24 cellular contexts compared by ENCODE assay signal in genomic region chr5:83527722-83528438, GRCh38. TPM values are rescaled to one million over a fixed set of nuclear protein-coding genes. Genes with fewer than 3 reads are reported as not detected.
DNase-seq lines count a peak whose midpoint lies in the region; ATAC-seq, FAIRE-seq and TF ChIP-seq lines count a peak whose summit lies in the region.
"Had no signal": no experiment of that assay in that cellular context is flagged by ENCODE, and none has a peak within 500 bp of the region (broad histone marks: within the 10 kb centered on the region; RNA-seq: fewer than 3 reads in every experiment).

No MANE protein-coding gene starts in this region.

- in situ Hi-C loops in K562 (cut with MboI): no loop called here

- intact Hi-C loops in K562 (cut with micrococcal nuclease) (no loop called here), uterus (cut with DNase I; ENCODE audit: low total_unique reads) (no loop called here)

- H3K27ac ChIP-seq in HUES6 (ENCODE audit: low read depth, low read length): 0 out of 2 replicates have a peak overlapping the region, but pooled peaks have one; percentile 7
- no peak overlapping the region for H3K27ac ChIP-seq in K562 (ENCODE audit: extremely low read depth, low read depth, low read length)
- no peak overlapping the region for H3K27ac ChIP-seq in uterus
- H3K27ac ChIP-seq: PC-9 had no signal

- no peak for TF ChIP-seq POLR2A in K562 (conservative IDR thresholded peaks at IDR 0.05)
- TF ChIP-seq POLR2A in uterus (IDR thresholded peaks at IDR 0.05): no peak

- TF ChIP-seq RAD21 in K562 (CRISPR knock-in tag; conservative IDR thresholded peaks at IDR 0.05 in 1 of 2, IDR thresholded peaks at IDR 0.05 in 1 of 2): no peak

- CTCF ChIA-PET in K562 (lab: Yijun Ruan, JAX; ENCODE audit: low intra/inter-chr PET ratio): no interaction called here

- no peaks in the 10 kb centered on the region for H3K9me3 Mint-ChIP-seq in nephron
- H3K9me3 Mint-ChIP-seq: CD8-positive, alpha-beta memory T cell had no signal

- peak overlapping the region in 2 of 3 experiments; percentile 45 to 46 for H3K27ac Mint-ChIP-seq in nephron
- H3K27ac Mint-ChIP-seq: CD8-positive, alpha-beta memory T cell had no signal

- H3K79me2 ChIP-seq in K562 (ENCODE audit: control insufficient read depth, insufficient read depth, low read length): no peaks in the 10 kb centered on the region

- H3K9me3 ChIP-seq in HUES6 (ENCODE audit: control insufficient read depth, insufficient read depth, low read depth, low read length) (no peaks in the 10 kb centered on the region), K562 (replicated peaks; ENCODE audit: control insufficient read depth, insufficient read depth, low read depth, low read length) (no peaks in the 10 kb centered on the region), uterus (no peaks in the 10 kb centered on the region)
- H3K9me3 ChIP-seq: HAP-1 had no signal

- peaks cover 29% of the 10 kb centered on the region for H3K4me1 Mint-ChIP-seq in nephron
- H3K4me1 Mint-ChIP-seq: CD8-positive, alpha-beta memory T cell had no signal

- no peak overlapping the region for H3K4me2 ChIP-seq in K562 (ENCODE audit: insufficient read depth, low read length)
- H3K4me2 ChIP-seq: PC-9 had no signal

- no peak overlapping the region for H3K4me3 ChIP-seq in HUES6 (ENCODE audit: low read depth, low read length)
- no peak overlapping the region for H3K4me3 ChIP-seq in K562
- H3K4me3 ChIP-seq in uterus: no peak overlapping the region
- H3K4me3 ChIP-seq: HAP-1, PC-9 had no signal

- no peak for FAIRE-seq in K562 (lab: Jason Lieb, UNC)
- no peak for FAIRE-seq in HTR-8/SVneo (lab: Jason Lieb, UNC)
- FAIRE-seq: GM12891 had no signal

- no peaks in the 10 kb centered on the region for H3K27me3 Mint-ChIP-seq in nephron (ENCODE audit: low read depth)

- H3K9me1 ChIP-seq in K562 (ENCODE audit: control insufficient read depth, insufficient read depth, low read length): no peaks in the 10 kb centered on the region

- BruUV-seq in K562 (replicated peaks; lab: Mats Ljungman, UMichigan): no TSS peak

- TF ChIP-seq EP300 in K562 (IDR thresholded peaks at IDR 0.05; ENCODE audit: low read length): no peak

- POLR2A ChIA-PET in K562 (lab: Yijun Ruan, JAX): interaction anchor here (0.8 kb wide), 1 partner anchor 22 kb away, joined by 3 read pairs; no protein-coding TSS in a partner anchor

- H4K20me1 ChIP-seq in K562 (replicated peaks; ENCODE audit: control insufficient read depth, insufficient read depth, low read length): no peaks in the 10 kb centered on the region

- H3K36me3 ChIP-seq in HUES6 (ENCODE audit: control insufficient read depth, insufficient read depth, low read length) (peaks cover 48% of the 10 kb centered on the region), K562 (ENCODE audit: control insufficient read depth, insufficient read depth, low read length) (no peaks in the 10 kb centered on the region), uterus (no peaks in the 10 kb centered on the region)
- H3K36me3 ChIP-seq: HAP-1 had no signal

- TF ChIP-seq CTCF in K562 (IDR thresholded peaks at IDR 0.05 in 2 of 3, conservative IDR thresholded peaks at IDR 0.05 in 1 of 3; ENCODE audit: insufficient read depth in 2 of 3, low read depth in 1 of 3, low read length in 3 of 3) (no peak), nephron (IDR thresholded peaks at IDR 0.05; ENCODE audit: unreplicated experiment in 3 of 3) (no peak), uterus (IDR thresholded peaks at IDR 0.05) (no peak)

- no peak for DNase-seq in K562 (ENCODE audit: extremely low read depth in 1 of 4, low spot score in 3 of 4)
- no peak for DNase-seq in NCI-H446 (lab: John Stamatoyannopoulos, UW)
- no peak for DNase-seq in uterus
- DNase-seq in ecto neural progenitor cell (ENCODE audit: low spot score): no peak
- no peak for DNase-seq in HTR-8/SVneo (ENCODE audit: insufficient read length, low spot score)
- DNase-seq: C1 segment of cervical spinal cord; CD8-positive, alpha-beta memory T cell; DMS79 treated with DMSO at 0.1 percent for 48 hours; GF-D8; GOT3; Karpas-422; NCI-H1092; NCI-H1417 treated with DMSO at 0.1 percent for 48 hours; NCI-H187; NCI-H2171 treated with DMSO at 0.1 percent for 48 hours; NCI-H345; NCI-H524; NCI-H748 treated with DMSO at 0.1 percent for 48 hours; PC-9 had no signal

- WGBS in K562 (ENCODE audit: insufficient coverage, low coverage, missing lambda C conversion rate): 13% methylated on average over 4 of the region's 4 CpGs

- no peaks in the 10 kb centered on the region for H3K27me3 ChIP-seq in HUES6 (ENCODE audit: control insufficient read depth, insufficient read depth, low read length)
- H3K27me3 ChIP-seq in K562 (ENCODE audit: control insufficient read depth in 2 of 2, insufficient read depth in 2 of 2, low read length in 2 of 2): no peaks in the 10 kb centered on the region
- no peaks in the 10 kb centered on the region for H3K27me3 ChIP-seq in uterus

- H3K9ac ChIP-seq in HUES6 (ENCODE audit: low read length) (no peak overlapping the region), K562 (ENCODE audit: insufficient read depth in 1 of 2, low read depth in 2 of 2, low read length in 2 of 2) (no peak overlapping the region)

- H3K36me3 Mint-ChIP-seq in nephron (ENCODE audit: low read depth): peaks cover 73% of the 10 kb centered on the region
- H3K36me3 Mint-ChIP-seq: CD8-positive, alpha-beta memory T cell had no signal

- no peak overlapping the region for H3K4me3 Mint-ChIP-seq in nephron
- H3K4me3 Mint-ChIP-seq: CD8-positive, alpha-beta memory T cell had no signal

- H2AFZ ChIP-seq in K562 (ENCODE audit: low read depth, low read length): no peak overlapping the region
- H2AFZ ChIP-seq: PC-9 had no signal

- ATAC-seq in K562: no peak; the same call in 2 of the 3 replicates
- ATAC-seq: Right ventricle myocardium inferior had no signal

- H3K4me1 ChIP-seq in HUES6 (ENCODE audit: control insufficient read depth, insufficient read depth, low read length): no peaks in the 10 kb centered on the region
- H3K4me1 ChIP-seq in K562 (replicated peaks in 1 of 2; ENCODE audit: control insufficient read depth in 2 of 2, insufficient read depth in 2 of 2, low read length in 2 of 2): no peaks in the 10 kb centered on the region
- no peaks in the 10 kb centered on the region for H3K4me1 ChIP-seq in uterus

TF ChIP-seq in K562, 482 proteins besides CTCF, POLR2A, EP300 and RAD21 (continues in another document):
- TF ChIP-seq TRIM24 (IDR thresholded peaks at IDR 0.05) (peak in 1 of 2 experiments; percentile 28; a peak in 2 of 4 replicates), GABPA (tag; conservative IDR thresholded peaks at IDR 0.05; ENCODE audit: low read depth) (peak; percentile 53), ZNF584 (CRISPR knock-in tag; IDR thresholded peaks at IDR 0.05; ENCODE audit: low read depth) (peak; percentile 81; the same call in 1 of the 2 replicates), ATF4 (CRISPR knock-in tag; IDR thresholded peaks at IDR 0.05) (0 out of 2 replicates have a peak, but pooled peaks have one; percentile 27), ZNF212 (CRISPR knock-in tag; IDR thresholded peaks at IDR 0.05) (no peak), THAP12 (CRISPR knock-in tag; IDR thresholded peaks at IDR 0.05) (no peak)

RNA-seq across cellular contexts. Expression of gene VCAN, which starts 56.3 kb away (rescaled TPM):
- total RNA-seq in K562 (2011; cell fraction: chromatin; rRNA removed; ENCODE audit: low replicate concordance): 0.05 and 0.16 TPM in 2 replicates
- not detected in 2 replicates for total RNA-seq in K562 (2011; cell fraction: nucleolus; rRNA removed)
- total RNA-seq in K562 (2011; cell fraction: nucleoplasm; rRNA removed): 0.07 TPM in 1 of 2 replicates, not detected in the other
- 0.05 and 0.37 TPM in 2 replicates for total RNA-seq in K562 (2014; rRNA removed)
- total RNA-seq in K562 (2014; rRNA removed; fragmentation: Illumina TruSeq; extraction: Trizol): 0.06 and 0.07 TPM in 2 replicates
- total RNA-seq in K562 (2015; rRNA removed; fragmentation: Illumina TruSeq; extraction: Trizol): 0.22 and 0.26 TPM in 2 replicates
- total RNA-seq in K562 (2021): 0.29 and 0.33 TPM in 2 replicates
- 0.03 and 0.12 TPM in 2 replicates for polyA plus RNA-seq in K562 (2011; rRNA removed)
- polyA plus RNA-seq in K562 (2011; cell fraction: cytosol; rRNA removed): 0.15 and 0.19 TPM in 2 replicates
- polyA plus RNA-seq in K562 (2011; cell fraction: nucleus; rRNA removed): 0.04 and 0.17 TPM in 2 replicates
- 0.29 and 0.30 TPM in 2 replicates for polyA plus RNA-seq in K562 (2012)
- polyA plus RNA-seq in K562 (2014; fragmentation: Illumina TruSeq; extraction: Trizol): 0.12 and 0.29 TPM in 2 replicates
- under 1 TPM; 0.01 to 0.04 TPM for polyA plus RNA-seq in K562 (2014; fragmentation: Nextera tagmentation; extraction: Ambion mirVana)
- 0.01 and 0.40 TPM in 2 replicates for polyA plus RNA-seq in K562 (2014; rRNA removed)
- 0.46 and 0.60 TPM in 2 replicates for polyA minus RNA-seq in K562 (2011; rRNA and poly(A)+ RNA removed)
- polyA minus RNA-seq in K562 (2011; cell fraction: cytosol; rRNA and poly(A)+ RNA removed): not detected in 2 replicates
- polyA minus RNA-seq in K562 (2011; cell fraction: nucleus; rRNA and poly(A)+ RNA removed): 0.13 and 0.56 TPM in 2 replicates
- 100 to 1,000 TPM in 1 of 4 donors, 10 to 100 TPM in 3; 53.0 to 833 (median 65.1) TPM for total RNA-seq in uterus
- polyA plus RNA-seq: CD8-positive, alpha-beta memory T cell had no signal

Comparison
In these comparisons a context has a peak if more than half of its experiments do, and no peak if none do; other contexts are left out.
1. RNA of gene VCAN, which starts 56.3 kb away (total RNA-seq): 53.0 to 833 TPM in uterus; 0.05 to 0.37 TPM in K562; every median in the first group is over 10 times any median in the second.